1 cellular context compared by ENCODE assay signal in the genomic region with DNA sequence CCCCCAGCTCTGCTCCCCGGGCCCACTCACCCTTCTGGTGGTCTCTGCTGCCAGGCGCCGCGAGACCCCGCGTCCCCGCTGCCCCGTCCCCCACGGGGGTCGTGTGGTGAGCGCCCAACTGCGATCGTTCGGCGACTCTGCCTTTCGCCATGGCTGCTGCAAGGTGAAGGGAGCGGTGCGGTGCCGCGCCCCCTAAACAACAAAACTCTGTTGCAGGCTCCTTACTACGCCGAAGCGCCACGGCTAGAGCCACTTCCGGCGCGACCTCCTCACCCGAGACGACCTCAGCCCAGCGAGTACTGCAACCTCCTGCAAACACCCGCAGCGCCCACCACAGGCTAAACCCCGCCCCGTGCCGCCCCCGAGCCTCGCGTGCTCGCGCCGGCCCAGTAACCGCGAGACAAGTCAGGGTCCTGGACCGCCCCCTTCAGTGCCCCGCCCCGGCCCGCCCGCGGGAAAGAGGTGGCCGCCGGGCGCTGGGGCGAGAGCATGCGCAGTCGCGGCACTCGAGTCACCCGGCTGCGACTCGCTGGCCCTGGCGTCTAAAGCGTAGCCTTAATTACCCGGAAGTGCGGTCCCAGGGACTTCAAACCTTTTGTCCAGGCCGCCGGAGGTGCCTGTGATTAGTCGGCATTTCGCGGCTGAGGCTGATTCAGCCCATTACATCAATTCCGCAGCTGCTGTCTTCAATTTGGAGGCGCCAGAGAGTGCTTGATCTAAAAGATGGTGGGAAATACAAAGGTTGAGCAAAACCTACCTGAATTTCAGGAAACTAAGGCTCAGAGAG.
TF ChIP-seq lines count a peak whose summit lies in the region.

A gene with protein sequence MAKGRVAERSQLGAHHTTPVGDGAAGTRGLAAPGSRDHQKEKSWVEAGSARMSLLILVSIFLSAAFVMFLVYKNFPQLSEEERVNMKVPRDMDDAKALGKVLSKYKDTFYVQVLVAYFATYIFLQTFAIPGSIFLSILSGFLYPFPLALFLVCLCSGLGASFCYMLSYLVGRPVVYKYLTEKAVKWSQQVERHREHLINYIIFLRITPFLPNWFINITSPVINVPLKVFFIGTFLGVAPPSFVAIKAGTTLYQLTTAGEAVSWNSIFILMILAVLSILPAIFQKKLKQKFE (minus strand): TSS at position 303 of the 787 bp plus-strand sequence. CDS start 152 bp downstream, at position 151.

TF ChIP-seq in K562, 482 proteins besides CTCF, POLR2A, EP300 and RAD21 (continued from another document and continues in another):
- TF ChIP-seq, protein P1, sequence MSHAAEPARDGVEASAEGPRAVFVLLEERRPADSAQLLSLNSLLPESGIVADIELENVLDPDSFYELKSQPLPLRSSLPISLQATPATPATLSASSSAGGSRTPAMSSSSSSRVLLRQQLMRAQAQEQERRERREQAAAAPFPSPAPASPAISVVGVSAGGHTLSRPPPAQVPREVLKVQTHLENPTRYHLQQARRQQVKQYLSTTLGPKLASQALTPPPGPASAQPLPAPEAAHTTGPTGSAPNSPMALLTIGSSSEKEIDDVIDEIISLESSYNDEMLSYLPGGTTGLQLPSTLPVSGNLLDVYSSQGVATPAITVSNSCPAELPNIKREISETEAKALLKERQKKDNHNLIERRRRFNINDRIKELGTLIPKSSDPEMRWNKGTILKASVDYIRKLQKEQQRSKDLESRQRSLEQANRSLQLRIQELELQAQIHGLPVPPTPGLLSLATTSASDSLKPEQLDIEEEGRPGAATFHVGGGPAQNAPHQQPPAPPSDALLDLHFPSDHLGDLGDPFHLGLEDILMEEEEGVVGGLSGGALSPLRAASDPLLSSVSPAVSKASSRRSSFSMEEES (CRISPR knock-in tag; IDR thresholded peaks at IDR 0.05), result no peak
- TF ChIP-seq HDAC3 (IDR thresholded peaks at IDR 0.05; ENCODE audit: borderline replicate concordance, partially characterized antibody) (no peak), ZSCAN32 (CRISPR knock-in tag; IDR thresholded peaks at IDR 0.05) (peak; percentile 45; the same call in 1 of the 2 replicates), DMBX1 (CRISPR knock-in tag; IDR thresholded peaks at IDR 0.05; ENCODE audit: borderline replicate concordance) (no peak), ZNF507 (tag; conservative IDR thresholded peaks at IDR 0.05) (no peak), ZBTB17 (CRISPR knock-in tag; IDR thresholded peaks at IDR 0.05) (peak; percentile 98), ZBTB7A (IDR thresholded peaks at IDR 0.05; ENCODE audit: borderline replicate concordance, control insufficient read depth, low read depth, low read length) (peak; percentile 93; the same call in 1 of the 2 replicates), PREB (CRISPR knock-in tag; IDR thresholded peaks at IDR 0.05) (no peak), ATF7 (IDR thresholded peaks at IDR 0.05) (peak; percentile 69), STAT5B (CRISPR knock-in tag; IDR thresholded peaks at IDR 0.05) (no peak), CSDE1 (IDR thresholded peaks at IDR 0.05) (no peak), MCM2 (IDR thresholded peaks at IDR 0.05; ENCODE audit: low read depth) (no peak), TBP (optimal IDR thresholded peaks at IDR 0.05; ENCODE audit: low read depth, low read length) (peak; percentile 88), U2AF2 (optimal IDR thresholded peaks at IDR 0.05; ENCODE audit: low read depth, low read length) (no peak), EHMT2 (IDR thresholded peaks at IDR 0.05) (no peak), AFF1 (IDR thresholded peaks at IDR 0.05; ENCODE audit: low read depth in 1 of 2, partially characterized antibody in 2 of 2) (peak in 1 of 2 experiments; percentile 53), RAD51 (IDR thresholded peaks at IDR 0.05; ENCODE audit: borderline replicate concordance, low read depth) (no peak), VEZF1 (CRISPR knock-in tag; IDR thresholded peaks at IDR 0.05) (peak; percentile 73), RCOR1 (IDR thresholded peaks at IDR 0.05; ENCODE audit: borderline replicate concordance in 1 of 2, low read depth in 2 of 2, low read length in 2 of 2) (peak in 1 of 2 experiments; percentile 65; a peak in 1 of 4 replicates), CHCHD3 (CRISPR knock-in tag; IDR thresholded peaks at IDR 0.05) (peak; percentile 39; the same call in 1 of the 2 replicates), SRF (CRISPR knock-in tag; IDR thresholded peaks at IDR 0.05) (peak in 1 of 2 experiments; percentile 81; a peak in 1 of 4 replicates), ZNF277 (CRISPR knock-in tag; IDR thresholded peaks at IDR 0.05; ENCODE audit: borderline replicate concordance) (no peak), CBFA2T3 (IDR thresholded peaks at IDR 0.05) (no peak), SNRNP70 (optimal IDR thresholded peaks at IDR 0.05; ENCODE audit: low read depth, low read length) (no peak), THAP12 (CRISPR knock-in tag; IDR thresholded peaks at IDR 0.05) (peak; percentile 72), POLR3G (IDR thresholded peaks at IDR 0.05; ENCODE audit: extremely low read depth, insufficient read length, insufficient replicate concordance) (no peak), PPARD (CRISPR knock-in tag; IDR thresholded peaks at IDR 0.05) (no peak), ZBTB2 (IDR thresholded peaks at IDR 0.05) (peak; percentile 53; the same call in 1 of the 2 replicates)
- TF ChIP-seq, protein P2, sequence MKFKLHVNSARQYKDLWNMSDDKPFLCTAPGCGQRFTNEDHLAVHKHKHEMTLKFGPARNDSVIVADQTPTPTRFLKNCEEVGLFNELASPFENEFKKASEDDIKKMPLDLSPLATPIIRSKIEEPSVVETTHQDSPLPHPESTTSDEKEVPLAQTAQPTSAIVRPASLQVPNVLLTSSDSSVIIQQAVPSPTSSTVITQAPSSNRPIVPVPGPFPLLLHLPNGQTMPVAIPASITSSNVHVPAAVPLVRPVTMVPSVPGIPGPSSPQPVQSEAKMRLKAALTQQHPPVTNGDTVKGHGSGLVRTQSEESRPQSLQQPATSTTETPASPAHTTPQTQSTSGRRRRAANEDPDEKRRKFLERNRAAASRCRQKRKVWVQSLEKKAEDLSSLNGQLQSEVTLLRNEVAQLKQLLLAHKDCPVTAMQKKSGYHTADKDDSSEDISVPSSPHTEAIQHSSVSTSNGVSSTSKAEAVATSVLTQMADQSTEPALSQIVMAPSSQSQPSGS (CRISPR knock-in tag; IDR thresholded peaks at IDR 0.05), result no peak
- TF ChIP-seq, protein P3, sequence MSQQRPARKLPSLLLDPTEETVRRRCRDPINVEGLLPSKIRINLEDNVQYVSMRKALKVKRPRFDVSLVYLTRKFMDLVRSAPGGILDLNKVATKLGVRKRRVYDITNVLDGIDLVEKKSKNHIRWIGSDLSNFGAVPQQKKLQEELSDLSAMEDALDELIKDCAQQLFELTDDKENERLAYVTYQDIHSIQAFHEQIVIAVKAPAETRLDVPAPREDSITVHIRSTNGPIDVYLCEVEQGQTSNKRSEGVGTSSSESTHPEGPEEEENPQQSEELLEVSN (IDR thresholded peaks at IDR 0.05; ENCODE audit: borderline replicate concordance in 1 of 2, extremely low read depth in 1 of 2, insufficient read depth in 1 of 2, insufficient read length in 1 of 2, low read depth in 1 of 2, low read length in 1 of 2, poor library complexity in 1 of 2, severe bottlenecking in 1 of 2), result peak in 1 of 2 experiments; percentile 53
- TF ChIP-seq, protein P4, sequence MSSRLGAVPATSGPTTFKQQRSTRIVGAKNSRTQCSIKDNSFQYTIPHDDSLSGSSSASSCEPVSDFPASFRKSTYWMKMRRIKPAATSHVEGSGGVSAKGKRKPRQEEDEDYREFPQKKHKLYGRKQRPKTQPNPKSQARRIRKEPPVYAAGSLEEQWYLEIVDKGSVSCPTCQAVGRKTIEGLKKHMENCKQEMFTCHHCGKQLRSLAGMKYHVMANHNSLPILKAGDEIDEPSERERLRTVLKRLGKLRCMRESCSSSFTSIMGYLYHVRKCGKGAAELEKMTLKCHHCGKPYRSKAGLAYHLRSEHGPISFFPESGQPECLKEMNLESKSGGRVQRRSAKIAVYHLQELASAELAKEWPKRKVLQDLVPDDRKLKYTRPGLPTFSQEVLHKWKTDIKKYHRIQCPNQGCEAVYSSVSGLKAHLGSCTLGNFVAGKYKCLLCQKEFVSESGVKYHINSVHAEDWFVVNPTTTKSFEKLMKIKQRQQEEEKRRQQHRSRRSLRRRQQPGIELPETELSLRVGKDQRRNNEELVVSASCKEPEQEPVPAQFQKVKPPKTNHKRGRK (tag; IDR thresholded peaks at IDR 0.05), result no peak
- TF ChIP-seq, protein P5, sequence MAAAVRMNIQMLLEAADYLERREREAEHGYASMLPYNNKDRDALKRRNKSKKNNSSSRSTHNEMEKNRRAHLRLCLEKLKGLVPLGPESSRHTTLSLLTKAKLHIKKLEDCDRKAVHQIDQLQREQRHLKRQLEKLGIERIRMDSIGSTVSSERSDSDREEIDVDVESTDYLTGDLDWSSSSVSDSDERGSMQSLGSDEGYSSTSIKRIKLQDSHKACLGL (CRISPR knock-in tag; IDR thresholded peaks at IDR 0.05; ENCODE audit: borderline replicate concordance, poor library complexity, severe bottlenecking), result no peak
